10 cellular contexts compared by ENCODE assay signal in the genomic region with DNA sequence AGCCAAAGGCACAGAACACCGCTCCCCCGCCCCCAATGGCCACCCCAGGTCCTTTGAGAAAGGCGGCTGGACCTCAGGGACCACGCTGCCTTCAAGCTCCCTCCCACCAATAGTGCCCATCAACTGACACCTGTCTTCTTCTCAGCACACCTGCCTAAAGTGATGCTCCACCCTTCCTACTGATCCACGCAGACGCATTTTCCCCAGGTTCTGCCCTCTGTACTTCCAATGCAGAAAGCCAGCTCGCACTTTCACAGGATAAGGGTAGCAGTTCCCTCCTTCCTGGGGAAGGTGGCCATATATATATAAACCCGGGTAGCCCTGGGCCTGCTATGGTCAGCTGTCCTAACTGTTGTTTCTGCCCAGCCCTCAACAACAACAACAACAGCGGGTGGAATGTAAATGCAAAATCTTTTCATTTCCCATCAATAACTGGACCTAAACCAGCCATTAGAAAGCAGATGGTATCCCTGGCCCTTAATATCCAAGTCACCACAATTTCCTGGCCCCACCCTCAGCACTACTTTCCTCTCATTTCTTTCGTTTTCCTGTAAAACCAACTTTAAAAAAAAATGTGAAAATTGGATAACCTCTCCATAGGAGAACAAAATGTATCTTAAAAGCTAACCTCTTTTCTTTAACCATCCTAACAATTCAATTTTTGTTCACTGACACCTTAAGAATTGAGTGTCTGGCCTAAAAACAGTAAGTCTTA. TPM values are rescaled to one million over a fixed set of nuclear protein-coding genes. Genes with fewer than 3 reads are reported as not detected.
DNase-seq lines count a peak whose midpoint lies in the region; ATAC-seq, FAIRE-seq and TF ChIP-seq lines count a peak whose summit lies in the region.
"Had no signal": no experiment of that assay in that cellular context is flagged by ENCODE, and none has a peak within 500 bp of the region (broad histone marks: within the 10 kb centered on the region; RNA-seq: fewer than 3 reads in every experiment).

No MANE protein-coding gene starts in this region.

- no peaks in the 10 kb centered on the region; the same call in 1 of the 2 replicates for H3K9me2 ChIP-seq in GM23338 (ENCODE audit: insufficient read depth)

- H3K79me1 ChIP-seq in H1 (ENCODE audit: low read depth, low read length), result peaks cover 2% of the 10 kb centered on the region; the same call in 1 of the 2 replicates

- H2AK5ac ChIP-seq in H1 (ENCODE audit: low read depth, low read length), result peak overlapping the region; percentile 88; the same call in 1 of the 2 replicates

- H4K8ac ChIP-seq in H1 (ENCODE audit: extremely low read depth, insufficient read depth, low read length), result no peak overlapping the region

- H3K23ac ChIP-seq in H1 (ENCODE audit: insufficient read length), result no peak overlapping the region

- H2BK20ac ChIP-seq in H1 (ENCODE audit: low read length), result no peak overlapping the region

- H3K4ac ChIP-seq in H1 (replicated peaks; ENCODE audit: insufficient read length, low read depth, low read length), result no peak overlapping the region

- peaks cover 8% of the 10 kb centered on the region for H3K23me2 ChIP-seq in H1 (ENCODE audit: low read depth, low read length)

- peaks cover 31% of the 10 kb centered on the region for H3K27me3 ChIP-seq in GM23338 (ENCODE audit: insufficient read depth)
- peaks cover 0 to 14% (median 6%) of the 10 kb centered on the region in 4 experiments; a peak in 5 of 7 replicates for H3K27me3 ChIP-seq in H1 (replicated peaks in 1 of 4; ENCODE audit: control insufficient read depth in 3 of 4, extremely low read depth in 1 of 4, insufficient read depth in 3 of 4, low read length in 3 of 4)
- no peaks in the 10 kb centered on the region for H3K27me3 ChIP-seq in neuron (ENCODE audit: insufficient read depth, low read length)

- H3F3A ChIP-seq in GM23338 (replicated peaks; ENCODE audit: low read depth), result peaks cover 8% of the 10 kb centered on the region; the same call in 1 of the 2 replicates

- H3K9me3 Mint-ChIP-seq in GM23338, result no peaks in the 10 kb centered on the region

- no peak overlapping the region for H4K91ac ChIP-seq in H1 (replicated peaks; ENCODE audit: insufficient read length, low read length)

- H2AFZ ChIP-seq in GM23338 (no peak overlapping the region), H1 (ENCODE audit: low read length) (no peak overlapping the region), neuron (ENCODE audit: low read depth, low read length) (no peak overlapping the region)

- no peak overlapping the region for H2BK120ac ChIP-seq in H1 (replicated peaks; ENCODE audit: low read depth, low read length)

- peak overlapping the region; percentile 96 for H3K4me2 ChIP-seq in GM23338
- peak overlapping the region; percentile 66 to 88 for H3K4me2 ChIP-seq in H1 (ENCODE audit: insufficient read depth in 1 of 2, low read depth in 2 of 2, low read length in 2 of 2)

- WGBS in H1 (ENCODE audit: extremely low coverage in 1 of 2, insufficient coverage in 1 of 2, insufficient read length in 1 of 2, insufficient replicate concordance in 2 of 2, low coverage in 1 of 2, low lambda C conversion rate in 2 of 2, missing lambda C conversion rate in 1 of 2), 2 experiments, result 58% methylated on average over 10 of the region's 10 CpGs; no CpG with 5 or more reads in 1 of the 2 experiments

- no peak overlapping the region for H2BK15ac ChIP-seq in H1 (ENCODE audit: low read length)

- CTCF ChIA-PET in H1 (lab: Charles Lee; ENCODE audit: partially characterized antibody), result interaction anchor here (0.6 to 2.1 kb wide), 6 partner anchors 14 to 178 kb away, joined by 3 to 10 read pairs (median 5); no protein-coding TSS in a partner anchor

- peaks cover 33% of the 10 kb centered on the region for H3K4me1 ChIP-seq in GM23338 (ENCODE audit: insufficient read depth)
- H3K4me1 ChIP-seq in H1 (replicated peaks in 1 of 4; ENCODE audit: control insufficient read depth in 3 of 4, insufficient read depth in 4 of 4, low read length in 3 of 4), result peaks cover 0 to 10% (median 1%) of the 10 kb centered on the region in 4 experiments; a peak in 5 of 7 replicates
- peaks cover 24% of the 10 kb centered on the region for H3K4me1 ChIP-seq in neuron (ENCODE audit: insufficient read depth, low read length)

- peaks cover 15% of the 10 kb centered on the region for H3K27me3 Mint-ChIP-seq in GM23338 (ENCODE audit: insufficient read depth, low read depth, poor library complexity)

- H4K5ac ChIP-seq in H1 (ENCODE audit: insufficient read length, low read depth, low read length), result no peak overlapping the region

- peaks cover 3% of the 10 kb centered on the region; the same call in 2 of the 3 replicates for H3K36me3 Mint-ChIP-seq in GM23338 (ENCODE audit: low read depth)

- H3K18ac ChIP-seq in H1 (ENCODE audit: extremely low read depth, low read length), result no peak overlapping the region

- TF ChIP-seq RAD21 in H1 (IDR thresholded peaks at IDR 0.05 in 1 of 2, conservative IDR thresholded peaks at IDR 0.05 in 1 of 2; ENCODE audit: low read depth in 2 of 2, low read length in 2 of 2), result no peak

- no peak for FAIRE-seq in H1 (lab: Jason Lieb, UNC)
- FAIRE-seq: endometrium had no signal

- TF ChIP-seq POLR2A in H1 (IDR thresholded peaks at IDR 0.05; ENCODE audit: control extremely low read depth in 1 of 2, low read depth in 2 of 2, low read length in 2 of 2), result no peak
- TF ChIP-seq POLR2A in GM18505 (IDR thresholded peaks at IDR 0.05; ENCODE audit: borderline replicate concordance, extremely low read depth, insufficient read depth, insufficient read length), result no peak

- DNase-seq in GM23338 (ENCODE audit: low spot score), result peak; percentile 30
- peak; percentile 94 for DNase-seq in NCI-H748 treated with DMSO at 0.1 percent for 48 hours (lab: John Stamatoyannopoulos, UW)
- DNase-seq in H1 (ENCODE audit: low read depth in 1 of 2, low spot score in 2 of 2), result no peak
- DNase-seq in Ammon's horn (ENCODE audit: low spot score), result no peak
- no peak for DNase-seq in hepatic stellate cell (ENCODE audit: low spot score)
- no peak for DNase-seq in NCI-H1436 treated with DMSO at 0.1 percent for 48 hours (lab: John Stamatoyannopoulos, UW)
- DNase-seq: midbrain had no signal

- H2BK12ac ChIP-seq in H1 (ENCODE audit: low read depth, low read length), result peak overlapping the region; percentile 71; the same call in 1 of the 2 replicates

- no peak for ATAC-seq in GM23338
- ATAC-seq in GM18505 (IDR thresholded peaks at IDR 0.05; ENCODE audit: unreplicated experiment), result no peak

- TF ChIP-seq EP300 in H1 (IDR thresholded peaks at IDR 0.05; ENCODE audit: borderline replicate concordance in 1 of 2, low read depth in 2 of 2, low read length in 2 of 2), result no peak

- H3K79me2 ChIP-seq in GM23338 (replicated peaks; ENCODE audit: insufficient read depth) (peaks cover 63% of the 10 kb centered on the region), H1 (ENCODE audit: control insufficient read depth in 1 of 2, insufficient read depth in 2 of 2, low read length in 2 of 2) (peaks cover under 1 to 57% of the 10 kb centered on the region in 2 experiments; a peak in 3 of 4 replicates)

- no peaks in the 10 kb centered on the region for H3K36me3 ChIP-seq in GM23338 (ENCODE audit: insufficient read depth)
- no peaks in the 10 kb centered on the region for H3K36me3 ChIP-seq in H1 (ENCODE audit: control insufficient read depth in 2 of 4, insufficient read depth in 4 of 4, low read length in 3 of 4)
- H3K36me3 ChIP-seq in neuron (ENCODE audit: insufficient read depth, low read length), result no peaks in the 10 kb centered on the region

- H3K27ac ChIP-seq in GM23338 (ENCODE audit: low read depth), result no peak overlapping the region
- no peak overlapping the region for H3K27ac ChIP-seq in H1 (ENCODE audit: low read depth, low read length)

- TF ChIP-seq CTCF in GM23338 (conservative IDR thresholded peaks at IDR 0.05; ENCODE audit: low read depth in 2 of 2) (no peak), H1 (IDR thresholded peaks at IDR 0.05; ENCODE audit: control extremely low read depth in 1 of 3, insufficient read depth in 1 of 3, low read depth in 1 of 3, low read length in 3 of 3) (no peak)

- no peak overlapping the region for H3K9ac ChIP-seq in H1 (replicated peaks in 1 of 4; ENCODE audit: extremely low read depth in 1 of 4, low read depth in 3 of 4, low read length in 3 of 4)

- H4K20me1 ChIP-seq in GM23338 (replicated peaks; ENCODE audit: insufficient read depth) (no peaks in the 10 kb centered on the region; the same call in none of the 2 replicates), H1 (replicated peaks in 1 of 2; ENCODE audit: control insufficient read depth in 1 of 2, insufficient read depth in 2 of 2, low read length in 2 of 2) (peaks cover 0 to 7% of the 10 kb centered on the region in 2 experiments)

- H3K4me3 Mint-ChIP-seq in GM23338, result peak overlapping the region; percentile 77

- no peak overlapping the region for H3K56ac ChIP-seq in H1 (replicated peaks; ENCODE audit: insufficient read length, low read depth, low read length)

- no peak overlapping the region for H3K27ac Mint-ChIP-seq in GM23338

- H3K9me3 ChIP-seq in H1 (ENCODE audit: insufficient read depth in 2 of 2, low read depth in 1 of 2, low read length in 1 of 2) (no peaks in the 10 kb centered on the region), neuron (ENCODE audit: low read length) (no peaks in the 10 kb centered on the region)

- H3K4me1 Mint-ChIP-seq in GM23338, result peaks cover 37% of the 10 kb centered on the region

- POLR2A ChIA-PET in H1 (lab: Charles Lee; ENCODE audit: partially characterized antibody), result interaction anchor here (2.3 to 4.1 kb wide), 2 partner anchors 29 to 184 kb away, joined by 11 to 14 read pairs; a partner anchor contains a TSS

- H3K14ac ChIP-seq in H1 (ENCODE audit: insufficient read length), result no peak overlapping the region

- no peak overlapping the region for H2BK5ac ChIP-seq in H1 (ENCODE audit: low read depth, low read length)

- H3K4me3 ChIP-seq in GM23338, result peak overlapping the region; percentile 95
- H3K4me3 ChIP-seq in H1 (ENCODE audit: extremely low read depth in 1 of 4, insufficient read depth in 2 of 4, low read depth in 3 of 4, low read length in 4 of 4), result peak overlapping the region in 3 of 4 experiments; percentile 74 to 97 (median 82); a peak in 4 of 8 replicates
- peak overlapping the region; percentile 99 for H3K4me3 ChIP-seq in neuron (ENCODE audit: low read length)

TF ChIP-seq in H1, 55 proteins besides CTCF, POLR2A, EP300 and RAD21 (continues in another document):
- TF ChIP-seq MAFK (IDR thresholded peaks at IDR 0.05; ENCODE audit: low read depth, low read length) (no peak), TCF12 (IDR thresholded peaks at IDR 0.05; ENCODE audit: low read depth, low read length) (no peak)

RNA-seq across cellular contexts. Expression of a gene that starts 1.7 kb away (rescaled TPM):
- total RNA-seq in GM23338 (2014; rRNA removed; shearing (Covaris generic)), result 82.1 and 92.4 TPM in 2 replicates
- polyA plus RNA-seq in GM23338 (2016; fragmentation: Nextera tagmentation; extraction: Ambion mirVana), result 50.3 and 58.3 TPM in 2 replicates
- total RNA-seq in H1 (2021; fragmentation: NEBNext Ultra II Directional; extraction: Animal tissue kit (Norgen Biotek cat#: 25700)), result 88.9 and 89.4 TPM in 2 replicates
- 32.2 and 45.9 TPM in 2 replicates for polyA plus RNA-seq in H1 (2011; rRNA removed)
- 55.6 TPM for polyA plus RNA-seq in H1 (2011; cell fraction: cytosol; rRNA removed)
- polyA plus RNA-seq in H1 (2011; cell fraction: nucleus; rRNA removed), result 32.7 TPM
- 80.1 to 96.8 TPM (median 90.0 TPM) in 4 replicates for polyA plus RNA-seq in H1 (2012, experiment 1 of 2)
- polyA plus RNA-seq in H1 (2012, experiment 2 of 2), result 11.1 TPM
- 79.8 TPM for polyA plus RNA-seq in H1 (2013, experiment 1 of 2)
- 101 TPM for polyA plus RNA-seq in H1 (2013, experiment 2 of 2)
- 26.5 and 37.3 TPM in 2 replicates for polyA minus RNA-seq in H1 (2011; rRNA and poly(A)+ RNA removed)
- 42.2 TPM for polyA minus RNA-seq in H1 (2011; cell fraction: cytosol; rRNA and poly(A)+ RNA removed)
- 20.0 TPM for polyA minus RNA-seq in H1 (2011; cell fraction: nucleus; rRNA and poly(A)+ RNA removed)

Comparison
In these comparisons a context has a peak if more than half of its experiments do, and no peak if none do; other contexts are left out.
1. DNase-seq: peak in GM23338 (single experiment) and NCI-H748 treated with DMSO at 0.1 percent for 48 hours (single experiment); none in H1 (0 of 2), Ammon's horn (single experiment), hepatic stellate cell (single experiment) and NCI-H1436 treated with DMSO at 0.1 percent for 48 hours (single experiment).
2. Peak in every context shown above with its lines, with median percentiles within 50 percentile points of each other: H3K4me3 ChIP-seq.